Comparison of ENCODE assay signal across 1 cellular context in genomic region chr16:75265911-75266701, GRCh38.
TF ChIP-seq lines count a peak whose summit lies in the region.

No MANE protein-coding gene starts in this region.

TF ChIP-seq in HepG2, 621 proteins besides CTCF, POLR2A, EP300 and RAD21 (continued from another document):
- TF ChIP-seq ZBTB10 (CRISPR knock-in tag; IDR thresholded peaks at IDR 0.05; ENCODE audit: borderline replicate concordance) (peak; percentile 45; the same call in 1 of the 2 replicates), PRMT3 (CRISPR knock-in tag; IDR thresholded peaks at IDR 0.05; ENCODE audit: borderline replicate concordance, low read depth) (no peak)
